In genomic region chr1:108692724-108693655, GRCh38 we compare ENCODE assay signal across 8 cellular contexts. TPM values are rescaled to one million over a fixed set of nuclear protein-coding genes. Genes with fewer than 3 reads are reported as not detected.
A peak's percentile ranks its signal among the peaks of the same experiment; 100 is the strongest.
DNase-seq lines count a peak whose midpoint lies in the region; ATAC-seq and TF ChIP-seq lines count a peak whose summit lies in the region.

No MANE protein-coding gene starts in this region.

- peak; percentile 33 for TF ChIP-seq CTCF in AG09319 (IDR thresholded peaks at IDR 0.05; ENCODE audit: low read depth, low read length)
- peak; percentile 17 for TF ChIP-seq CTCF in activated CD8-positive, alpha-beta T cell treated with anti-CD3 and anti-CD28 coated beads for 36 hours (IDR thresholded peaks at IDR 0.05)

- H3K4me2 ChIP-seq in mesendoderm (ENCODE audit: low read length) = peak overlapping the region; percentile 51

- intact Hi-C loops in activated CD8-positive, alpha-beta T cell treated with anti-CD3 and anti-CD28 coated beads for 36 hours (cut with micrococcal nuclease) = loop anchor here (2.0 to 5.0 kb wide), 2 partner anchors 46 to 54 kb away; partner anchors contain the start of gene STXBP3

- no peaks in the 10 kb centered on the region for H3K27me3 Mint-ChIP-seq in activated CD8-positive, alpha-beta T cell treated with anti-CD3 and anti-CD28 coated beads for 36 hours

- peak overlapping the region; percentile 46 for H3K4ac ChIP-seq in mesendoderm (ENCODE audit: low read depth, low read length)

- ATAC-seq in GM18907 (IDR thresholded peaks at IDR 0.05; ENCODE audit: unreplicated experiment) = peak; percentile 53
- ATAC-seq in HG03139 (IDR thresholded peaks at IDR 0.05; ENCODE audit: unreplicated experiment) = peak; percentile 50
- peak; percentile 68 for ATAC-seq in activated CD8-positive, alpha-beta T cell treated with anti-CD3 and anti-CD28 coated beads for 36 hours

- no peak overlapping the region for H2BK120ac ChIP-seq in mesendoderm (ENCODE audit: low read depth, low read length)

- peaks cover 38% of the 10 kb centered on the region for H3K4me1 Mint-ChIP-seq in activated CD8-positive, alpha-beta T cell treated with anti-CD3 and anti-CD28 coated beads for 36 hours (ENCODE audit: low read depth)

- no peaks in the 10 kb centered on the region for H3K9me3 ChIP-seq in ectodermal cell (ENCODE audit: control insufficient read depth, low read length)

- no peak overlapping the region for H3K23ac ChIP-seq in mesendoderm (ENCODE audit: low read length)

- H3K36me3 ChIP-seq in ectodermal cell (ENCODE audit: control insufficient read depth, insufficient read depth, low read length) (peaks cover 16% of the 10 kb centered on the region), mesendoderm (ENCODE audit: control insufficient read depth, insufficient read depth, low read length) (peaks cover 2% of the 10 kb centered on the region)

- CTCF ChIA-PET in activated CD8-positive, alpha-beta T cell treated with anti-CD3 and anti-CD28 coated beads for 36 hours (lab: Charles Lee) = interaction anchor here (0.9 to 4.1 kb wide), 13 partner anchors 10 to 181 kb away, joined by 3 to 21 read pairs (median 7); partner anchors contain the start of genes EEIG2 and HENMT1

- POLR2A ChIA-PET in activated CD8-positive, alpha-beta T cell treated with anti-CD3 and anti-CD28 coated beads for 36 hours (lab: Charles Lee) = interaction anchor here (0.6 to 4.6 kb wide), 27 partner anchors 10 to 682 kb away, joined by 3 to 64 read pairs (median 5); partner anchors contain the start of genes EEIG2, HENMT1 and STXBP3

- whole genome bisulfite sequencing in ectodermal cell, 2 experiments = 0 to 1% methylated on average over 31 to 35 of the region's 36 CpGs
- WGBS in mesendoderm (ENCODE audit: extremely low coverage, insufficient coverage, low lambda C conversion rate) = no CpG with 5 or more reads among the region's 36 CpGs

- peak overlapping the region; percentile 29 for H2BK5ac ChIP-seq in mesendoderm (ENCODE audit: low read length)

- peaks cover 39% of the 10 kb centered on the region for H3K79me2 ChIP-seq in mesendoderm (ENCODE audit: control insufficient read depth, insufficient read depth, low read length)

- peak overlapping the region; percentile 89 for H3K9ac ChIP-seq in mesendoderm (ENCODE audit: low read length)

- peak overlapping the region; percentile 97 for H3K56ac ChIP-seq in mesendoderm (ENCODE audit: low read length)

- H4K8ac ChIP-seq in mesendoderm (ENCODE audit: low read depth, low read length) = no peak overlapping the region

- peaks cover 56% of the 10 kb centered on the region for H3K36me3 Mint-ChIP-seq in activated CD8-positive, alpha-beta T cell treated with anti-CD3 and anti-CD28 coated beads for 36 hours (ENCODE audit: low read depth)

- H4K5ac ChIP-seq in mesendoderm (ENCODE audit: low read length) = no peak overlapping the region

- H3K4me3 Mint-ChIP-seq in activated CD8-positive, alpha-beta T cell treated with anti-CD3 and anti-CD28 coated beads for 36 hours = peak overlapping the region; percentile 97

- H3K4me3 ChIP-seq in ectodermal cell (ENCODE audit: insufficient read depth, low read depth, low read length) (peak overlapping the region; percentile 96), mesendoderm (ENCODE audit: low read length) (peak overlapping the region; percentile 79)

- H2AK5ac ChIP-seq in mesendoderm (ENCODE audit: low read length) = no peak overlapping the region

- peaks cover 7% of the 10 kb centered on the region for H3K79me1 ChIP-seq in mesendoderm (ENCODE audit: low read length)

- peak overlapping the region; percentile 86 for H3K18ac ChIP-seq in mesendoderm (ENCODE audit: low read length)

- no peak overlapping the region for H2BK15ac ChIP-seq in mesendoderm (replicated peaks; ENCODE audit: low read depth)

- H3K4me1 ChIP-seq in ectodermal cell (ENCODE audit: control insufficient read depth, insufficient read depth, low read length) = no peaks in the 10 kb centered on the region
- H3K4me1 ChIP-seq in mesendoderm (ENCODE audit: control insufficient read depth, low read depth, low read length) = no peaks in the 10 kb centered on the region

- no peaks in the 10 kb centered on the region for H3K9me3 Mint-ChIP-seq in activated CD8-positive, alpha-beta T cell treated with anti-CD3 and anti-CD28 coated beads for 36 hours

- peak overlapping the region; percentile 97 for H3K27ac Mint-ChIP-seq in activated CD8-positive, alpha-beta T cell treated with anti-CD3 and anti-CD28 coated beads for 36 hours

- H3K27ac ChIP-seq in ectodermal cell (ENCODE audit: insufficient read depth, low read depth, low read length, poor library complexity, severe bottlenecking) (peak overlapping the region; percentile 96), mesendoderm (ENCODE audit: low read depth, low read length) (peak overlapping the region; percentile 96)

- DNase-seq in AG09319 (ENCODE audit: extremely low read depth, low read depth) = peak; percentile 40
- peak; percentile 37 for DNase-seq in NCI-H510A (lab: John Stamatoyannopoulos, UW)
- peak; percentile 84 for DNase-seq in activated CD8-positive, alpha-beta T cell treated with anti-CD3 and anti-CD28 coated beads for 36 hours
- DNase-seq in mesendoderm = peak; percentile 89
- peak; percentile 34 for DNase-seq in stimulated activated CD8-positive, alpha-beta memory T cell treated with anti-CD3 and anti-CD28 coated beads, Interleukin-4, amount 100 ng/mL, for 24 hours (ENCODE audit: low read depth)

- no peaks in the 10 kb centered on the region for H3K27me3 ChIP-seq in ectodermal cell (ENCODE audit: control insufficient read depth, insufficient read depth, low read length, poor library complexity, severe bottlenecking)
- no peaks in the 10 kb centered on the region for H3K27me3 ChIP-seq in mesendoderm (ENCODE audit: insufficient read depth, low read length, poor library complexity)

RNA-seq across cellular contexts. Expression of gene PRPF38B, which starts 0.9 kb away (rescaled TPM):
- 10 to 100 TPM; 62.5 to 65.3 TPM for total RNA-seq in activated CD8-positive, alpha-beta T cell treated with anti-CD3 and anti-CD28 coated beads for 36 hours
- 54.8 TPM for polyA plus RNA-seq in ectodermal cell (2013, experiment 1 of 4)
- 49.8 TPM for polyA plus RNA-seq in ectodermal cell (2013, experiment 2 of 4)
- 37.4 TPM for polyA plus RNA-seq in ectodermal cell (2013, experiment 3 of 4)
- polyA plus RNA-seq in ectodermal cell (2013, experiment 4 of 4) = 41.5 TPM
- 52.6 TPM for polyA plus RNA-seq in mesendoderm (2013, experiment 1 of 2)
- polyA plus RNA-seq in mesendoderm (2013, experiment 2 of 2) = 55.4 TPM

RNA-seq across cellular contexts. Expression of gene FNDC7, which starts 19.7 kb away (rescaled TPM):
- total RNA-seq in activated CD8-positive, alpha-beta T cell treated with anti-CD3 and anti-CD28 coated beads for 36 hours = under 1 TPM in 1 of 2 experiments, not detected in 1; 0.20 TPM
- polyA plus RNA-seq in ectodermal cell (2013, experiment 1 of 4) = not detected
- 0.12 TPM for polyA plus RNA-seq in ectodermal cell (2013, experiment 2 of 4)
- 0.21 TPM for polyA plus RNA-seq in ectodermal cell (2013, experiment 3 of 4)
- 0.16 TPM for polyA plus RNA-seq in ectodermal cell (2013, experiment 4 of 4)
- polyA plus RNA-seq in mesendoderm (2013, experiment 1 of 2) = 0.08 TPM
- polyA plus RNA-seq in mesendoderm (2013, experiment 2 of 2) = 0.06 TPM

RNA-seq across cellular contexts. Expression of gene HENMT1, which starts 32.1 kb away (rescaled TPM):
- total RNA-seq in activated CD8-positive, alpha-beta T cell treated with anti-CD3 and anti-CD28 coated beads for 36 hours = 10 to 100 TPM; 25.3 to 27.1 TPM
- polyA plus RNA-seq in ectodermal cell (2013, experiment 1 of 4) = 5.2 TPM
- polyA plus RNA-seq in ectodermal cell (2013, experiment 2 of 4) = 5.1 TPM
- 3.4 TPM for polyA plus RNA-seq in ectodermal cell (2013, experiment 3 of 4)
- polyA plus RNA-seq in ectodermal cell (2013, experiment 4 of 4) = 4.9 TPM
- polyA plus RNA-seq in mesendoderm (2013, experiment 1 of 2) = 7.0 TPM
- polyA plus RNA-seq in mesendoderm (2013, experiment 2 of 2) = 6.8 TPM

RNA-seq across cellular contexts. Expression of gene STXBP3, which starts 53.5 kb away (rescaled TPM):
- 10 to 100 TPM; 34.4 to 38.3 TPM for total RNA-seq in activated CD8-positive, alpha-beta T cell treated with anti-CD3 and anti-CD28 coated beads for 36 hours
- 54.2 TPM for polyA plus RNA-seq in ectodermal cell (2013, experiment 1 of 4)
- 43.8 TPM for polyA plus RNA-seq in ectodermal cell (2013, experiment 2 of 4)
- polyA plus RNA-seq in ectodermal cell (2013, experiment 3 of 4) = 46.9 TPM
- 46.5 TPM for polyA plus RNA-seq in ectodermal cell (2013, experiment 4 of 4)
- 20.5 TPM for polyA plus RNA-seq in mesendoderm (2013, experiment 1 of 2)
- 19.9 TPM for polyA plus RNA-seq in mesendoderm (2013, experiment 2 of 2)

Comparison
In these comparisons a context has a peak if more than half of its experiments do, and no peak if none do; other contexts are left out.
1. Peak in every context shown above with its lines: DNase-seq, ATAC-seq, H3K4me3 ChIP-seq and H3K27ac ChIP-seq.
2. DNase-seq: peak in every context shown above with its lines; median percentile 89 in mesendoderm; 84 in activated CD8-positive, alpha-beta T cell treated with anti-CD3 and anti-CD28 coated beads for 36 hours; 40 in AG09319; 37 in NCI-H510A; 34 in stimulated activated CD8-positive, alpha-beta memory T cell treated with anti-CD3 and anti-CD28 coated beads, Interleukin-4, amount 100 ng/mL, for 24 hours.